21 cellular contexts compared by ENCODE assay signal in the genomic region with DNA sequence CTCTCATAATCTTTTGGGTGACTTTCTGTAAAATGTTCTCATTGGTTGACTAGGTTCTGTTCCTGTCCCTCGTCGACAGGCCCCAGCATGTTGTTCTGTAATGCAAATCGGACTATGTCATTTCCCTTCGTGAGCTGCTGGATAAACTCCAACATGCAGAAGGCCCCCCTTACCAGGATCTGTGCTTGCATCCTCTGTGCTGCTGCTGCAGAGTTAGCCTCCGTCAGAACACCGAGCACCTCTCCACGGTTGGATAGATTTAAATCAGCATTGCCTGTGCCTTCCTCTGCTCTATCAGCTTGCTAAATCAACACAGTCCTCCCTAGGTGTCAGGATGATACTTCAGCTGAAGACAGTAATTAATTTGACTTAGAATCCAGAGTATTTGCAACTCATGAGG. TPM values are rescaled to one million over a fixed set of nuclear protein-coding genes. Genes with fewer than 3 reads are reported as not detected.
"Had no signal": no experiment of that assay in that cellular context is flagged by ENCODE, and none has a peak within 500 bp of the region (broad histone marks: within the 10 kb centered on the region; RNA-seq: fewer than 3 reads in every experiment).

No MANE protein-coding gene starts in this region.

- H3K27ac ChIP-seq: ascending aorta, coronary artery, left ventricle myocardium inferior, prostate gland, tibial nerve had no signal

- H3K27me3 ChIP-seq: ascending aorta, tibial nerve had no signal

- H3K4me3 ChIP-seq: ascending aorta, coronary artery, left ventricle myocardium inferior, prostate gland, tibial nerve had no signal

- H3K4me1 ChIP-seq: ascending aorta, prostate gland, tibial nerve had no signal

- H3K36me3 ChIP-seq: ascending aorta, left ventricle myocardium inferior, prostate gland, tibial nerve had no signal

- H3K9me3 ChIP-seq: ascending aorta, left ventricle myocardium inferior, prostate gland, tibial nerve had no signal

- DNase-seq: activated CD4-positive, alpha-beta T cell treated with anti-CD3 and anti-CD28 coated beads, Interleukin-2, amount 10 ng/mL, durations not matched to agents 7 days and 5 days; activated CD8-positive, alpha-beta memory T cell treated with anti-CD3 and anti-CD28 coated beads, Interleukin-2, amount 50 U/mL, for 4 hours; activated CD8-positive, alpha-beta T cell treated with anti-CD3 and anti-CD28 coated beads, Interleukin-2, amount 10 ng/mL, durations not matched to agents 7 days and 5 days; activated naive CD4-positive, alpha-beta T cell treated with anti-CD3 and anti-CD28 coated beads, Interleukin-2, amount 10 ng/mL, durations not matched to agents 7 days and 5 days; activated T-cell treated with anti-CD3 and anti-CD28 coated beads, Interleukin-2, amount 50 U/mL, for 4 hours; foreskin melanocyte; hypothalamus; left ventricle myocardium inferior; mammary epithelial cell; right cardiac atrium; stimulated activated naive CD8-positive, alpha-beta T cell treated with anti-CD3 and anti-CD28 coated beads, Interleukin-15, Interleukin-2, amounts not matched to agents 100 U/mL and 50 U/mL, for 24 hours had no signal

RNA-seq across cellular contexts. Expression of a gene that starts 12.7 kb away (rescaled TPM):
- total RNA-seq: activated CD4-positive, alpha-beta T cell treated with anti-CD3 and anti-CD28 coated beads, Interleukin-2, amount 10 ng/mL, durations not matched to agents 7 days and 5 days; activated CD8-positive, alpha-beta T cell treated with anti-CD3 and anti-CD28 coated beads, Interleukin-2, amount 10 ng/mL, durations not matched to agents 7 days and 5 days; activated T-cell treated with anti-CD3 and anti-CD28 coated beads, Interleukin-2, amount 50 U/mL, for 4 hours; ascending aorta; epithelial cell of proximal tubule; kidney epithelial cell; mammary epithelial cell; myocyte; neural crest cell; osteoblast; prostate gland; right cardiac atrium; skeletal muscle tissue; tibial nerve had no signal
- polyA plus RNA-seq: mammary epithelial cell, right cardiac atrium had no signal

RNA-seq across cellular contexts. Expression of a gene that starts 54.6 kb away (rescaled TPM):
- total RNA-seq: activated CD4-positive, alpha-beta T cell treated with anti-CD3 and anti-CD28 coated beads, Interleukin-2, amount 10 ng/mL, durations not matched to agents 7 days and 5 days; activated CD8-positive, alpha-beta T cell treated with anti-CD3 and anti-CD28 coated beads, Interleukin-2, amount 10 ng/mL, durations not matched to agents 7 days and 5 days; activated T-cell treated with anti-CD3 and anti-CD28 coated beads, Interleukin-2, amount 50 U/mL, for 4 hours; ascending aorta; epithelial cell of proximal tubule; kidney epithelial cell; left ventricle myocardium inferior; mammary epithelial cell; myocyte; neural crest cell; osteoblast; right cardiac atrium; skeletal muscle tissue; tibial nerve had no signal
- polyA plus RNA-seq: mammary epithelial cell, right cardiac atrium had no signal
